Comparison of ENCODE assay signal across 13 cellular contexts in genomic region chr5:31106742-31107546, GRCh38.
A peak's percentile ranks its signal among the peaks of the same experiment; 100 is the strongest.
DNase-seq lines count a peak whose midpoint lies in the region; ATAC-seq and TF ChIP-seq lines count a peak whose summit lies in the region.
"Had no signal": no experiment of that assay in that cellular context is flagged by ENCODE, and none has a peak within 500 bp of the region (broad histone marks: within the 10 kb centered on the region; RNA-seq: fewer than 3 reads in every experiment).

No MANE protein-coding gene starts in this region.

- H3K9ac ChIP-seq in smooth muscle cell (ENCODE audit: low read depth) = peak overlapping the region; percentile 54

- H3K79me2 ChIP-seq in smooth muscle cell (ENCODE audit: low read depth) = no peaks in the 10 kb centered on the region

- DNase-seq in WERI-Rb-1 (no peak), iPS DF 19.7 (ENCODE audit: low read depth, low spot score) (peak; percentile 23), smooth muscle cell (lab: John Stamatoyannopoulos, UW; ENCODE audit: unreplicated experiment) (no peak), MV-4-11 (lab: John Stamatoyannopoulos, UW) (no peak)
- DNase-seq in effector CD4-positive, alpha-beta T cell = no peak
- DNase-seq: activated CD4-positive, alpha-beta T cell treated with anti-CD3 and anti-CD28 coated beads for 4 hours; activated effector memory CD4-positive, alpha-beta T cell treated with Interleukin-2 at 50 U/mL for 16 hours; DMS79; NCI-H2227 treated with DMSO at 0.1 percent for 48 hours; uterus had no signal

- peaks cover 9% of the 10 kb centered on the region for H3F3A ChIP-seq in smooth muscle cell (ENCODE audit: low read depth)

- H2AFZ ChIP-seq in smooth muscle cell (ENCODE audit: low read depth) = peak overlapping the region; percentile 78

- H3K27ac ChIP-seq in WERI-Rb-1 = peak overlapping the region; percentile 60
- peak overlapping the region; percentile 68 for H3K27ac ChIP-seq in smooth muscle cell (ENCODE audit: low read depth)
- H3K27ac ChIP-seq: uterus had no signal

- peak overlapping the region; percentile 26 for H3K4me3 ChIP-seq in WERI-Rb-1 (ENCODE audit: low read depth, low read length)
- H3K4me3 ChIP-seq in smooth muscle cell = no peak overlapping the region
- H3K4me3 ChIP-seq: coronary artery, uterus had no signal

- H3K27me3 ChIP-seq in WERI-Rb-1 (ENCODE audit: insufficient read depth, low read depth, severe bottlenecking) = no peaks in the 10 kb centered on the region
- no peaks in the 10 kb centered on the region for H3K27me3 ChIP-seq in smooth muscle cell (ENCODE audit: low read depth)
- H3K27me3 ChIP-seq: uterus had no signal

- TF ChIP-seq CTCF in WERI-Rb-1 (IDR thresholded peaks at IDR 0.05; ENCODE audit: low read depth, low read length) (no peak), smooth muscle cell (IDR thresholded peaks at IDR 0.05; ENCODE audit: borderline replicate concordance, insufficient read depth, poor library complexity, severe bottlenecking) (no peak)

- H3K36me3 ChIP-seq in WERI-Rb-1 (no peaks in the 10 kb centered on the region), smooth muscle cell (ENCODE audit: low read depth) (no peaks in the 10 kb centered on the region)
- H3K36me3 ChIP-seq: uterus had no signal

- no peaks in the 10 kb centered on the region for H4K20me1 ChIP-seq in smooth muscle cell (ENCODE audit: low read depth)

- H3K9me3 ChIP-seq in WERI-Rb-1 (ENCODE audit: severe bottlenecking) = no peaks in the 10 kb centered on the region
- H3K9me3 ChIP-seq in smooth muscle cell (replicated peaks; ENCODE audit: low read depth) = no peaks in the 10 kb centered on the region
- H3K9me3 ChIP-seq: uterus had no signal

- TF ChIP-seq RAD21 in Ishikawa (IDR thresholded peaks at IDR 0.05; ENCODE audit: low read depth) = peak; percentile 1

- peaks cover 30% of the 10 kb centered on the region for H3K4me1 ChIP-seq in smooth muscle cell (ENCODE audit: low read depth)
- H3K4me1 ChIP-seq: uterus had no signal

- TF ChIP-seq EP300 in Ishikawa (IDR thresholded peaks at IDR 0.05; ENCODE audit: borderline replicate concordance) = peak; percentile 99

- no peak for ATAC-seq in HG02870 (IDR thresholded peaks at IDR 0.05; ENCODE audit: unreplicated experiment)

- 13% methylated on average over 6 of the region's 6 CpGs for WGBS in smooth muscle cell (ENCODE audit: low lambda C conversion rate)

- H3K4me2 ChIP-seq in smooth muscle cell = peak overlapping the region; percentile 55

TF ChIP-seq in Ishikawa, 13 proteins besides CTCF, POLR2A, EP300 and RAD21:
- peak; percentile 59 for TF ChIP-seq CEBPB (IDR thresholded peaks at IDR 0.05)
- peak; percentile 100 for TF ChIP-seq FOXM1 (IDR thresholded peaks at IDR 0.05; ENCODE audit: borderline replicate concordance, low read depth)
- no peak for TF ChIP-seq ZBTB7A (IDR thresholded peaks at IDR 0.05; ENCODE audit: low read depth)
- TF ChIP-seq, protein P1, sequence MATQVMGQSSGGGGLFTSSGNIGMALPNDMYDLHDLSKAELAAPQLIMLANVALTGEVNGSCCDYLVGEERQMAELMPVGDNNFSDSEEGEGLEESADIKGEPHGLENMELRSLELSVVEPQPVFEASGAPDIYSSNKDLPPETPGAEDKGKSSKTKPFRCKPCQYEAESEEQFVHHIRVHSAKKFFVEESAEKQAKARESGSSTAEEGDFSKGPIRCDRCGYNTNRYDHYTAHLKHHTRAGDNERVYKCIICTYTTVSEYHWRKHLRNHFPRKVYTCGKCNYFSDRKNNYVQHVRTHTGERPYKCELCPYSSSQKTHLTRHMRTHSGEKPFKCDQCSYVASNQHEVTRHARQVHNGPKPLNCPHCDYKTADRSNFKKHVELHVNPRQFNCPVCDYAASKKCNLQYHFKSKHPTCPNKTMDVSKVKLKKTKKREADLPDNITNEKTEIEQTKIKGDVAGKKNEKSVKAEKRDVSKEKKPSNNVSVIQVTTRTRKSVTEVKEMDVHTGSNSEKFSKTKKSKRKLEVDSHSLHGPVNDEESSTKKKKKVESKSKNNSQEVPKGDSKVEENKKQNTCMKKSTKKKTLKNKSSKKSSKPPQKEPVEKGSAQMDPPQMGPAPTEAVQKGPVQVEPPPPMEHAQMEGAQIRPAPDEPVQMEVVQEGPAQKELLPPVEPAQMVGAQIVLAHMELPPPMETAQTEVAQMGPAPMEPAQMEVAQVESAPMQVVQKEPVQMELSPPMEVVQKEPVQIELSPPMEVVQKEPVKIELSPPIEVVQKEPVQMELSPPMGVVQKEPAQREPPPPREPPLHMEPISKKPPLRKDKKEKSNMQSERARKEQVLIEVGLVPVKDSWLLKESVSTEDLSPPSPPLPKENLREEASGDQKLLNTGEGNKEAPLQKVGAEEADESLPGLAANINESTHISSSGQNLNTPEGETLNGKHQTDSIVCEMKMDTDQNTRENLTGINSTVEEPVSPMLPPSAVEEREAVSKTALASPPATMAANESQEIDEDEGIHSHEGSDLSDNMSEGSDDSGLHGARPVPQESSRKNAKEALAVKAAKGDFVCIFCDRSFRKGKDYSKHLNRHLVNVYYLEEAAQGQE (IDR thresholded peaks at IDR 0.05; ENCODE audit: low read depth) = no peak
- TF ChIP-seq MAX (IDR thresholded peaks at IDR 0.05) = peak; percentile 14; the same call in 1 of the 2 replicates
- TF ChIP-seq TEAD4 (IDR thresholded peaks at IDR 0.05) = peak; percentile 94
- peak; percentile 99 for TF ChIP-seq TCF12 (IDR thresholded peaks at IDR 0.05; ENCODE audit: low read depth)
- TF ChIP-seq NFIC (IDR thresholded peaks at IDR 0.05) = peak; percentile 93
- no peak for TF ChIP-seq EGR1 (IDR thresholded peaks at IDR 0.05)
- TF ChIP-seq YY1 (IDR thresholded peaks at IDR 0.05; ENCODE audit: low read depth) = no peak
- TF ChIP-seq TAF1 (IDR thresholded peaks at IDR 0.05; ENCODE audit: low read depth) = no peak
- TF ChIP-seq, protein P2, sequence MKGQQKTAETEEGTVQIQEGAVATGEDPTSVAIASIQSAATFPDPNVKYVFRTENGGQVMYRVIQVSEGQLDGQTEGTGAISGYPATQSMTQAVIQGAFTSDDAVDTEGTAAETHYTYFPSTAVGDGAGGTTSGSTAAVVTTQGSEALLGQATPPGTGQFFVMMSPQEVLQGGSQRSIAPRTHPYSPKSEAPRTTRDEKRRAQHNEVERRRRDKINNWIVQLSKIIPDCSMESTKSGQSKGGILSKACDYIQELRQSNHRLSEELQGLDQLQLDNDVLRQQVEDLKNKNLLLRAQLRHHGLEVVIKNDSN (IDR thresholded peaks at IDR 0.05) = no peak
- peak; percentile 23; the same call in 1 of the 2 replicates for TF ChIP-seq CREB1 (IDR thresholded peaks at IDR 0.05; ENCODE audit: low read depth)
